Comparison of ENCODE assay signal across 17 cellular contexts in genomic region chr12:69039881-69040280, GRCh38.
DNase-seq lines count a peak whose midpoint lies in the region; ATAC-seq and TF ChIP-seq lines count a peak whose summit lies in the region.
"Had no signal": no experiment of that assay in that cellular context is flagged by ENCODE, and none has a peak within 500 bp of the region (broad histone marks: within the 10 kb centered on the region; RNA-seq: fewer than 3 reads in every experiment).

No MANE protein-coding gene starts in this region.

- ATAC-seq in left ventricle myocardium superior = peak; percentile 66
- no peak for ATAC-seq in GM21737 (IDR thresholded peaks at IDR 0.05; ENCODE audit: unreplicated experiment)
- ATAC-seq in HG02763 (IDR thresholded peaks at IDR 0.05; ENCODE audit: unreplicated experiment) = no peak

- H3K9me3 Mint-ChIP-seq in CD14-positive monocyte = peaks cover 0 to 2% (median 0%) of the 10 kb centered on the region in 7 donors
- H3K9me3 Mint-ChIP-seq: endodermal cell; T-helper 2 cell treated with Interferon-gamma antibody and Interleukin-4, amounts not matched to agents 5 μg/mL and 100 μg/mL, for 36 hours had no signal

- peak; percentile 73 for DNase-seq in CD14-positive monocyte (ENCODE audit: low spot score)
- DNase-seq in NAMALWA (ENCODE audit: low spot score) = peak; percentile 6
- peak; percentile 66 for DNase-seq in OCI-M1 (lab: John Stamatoyannopoulos, UW)
- no peak for DNase-seq in left ventricle myocardium superior
- no peak for DNase-seq in stimulated activated CD4-positive, alpha-beta T cell treated with anti-CD3 and anti-CD28 coated beads, Interleukin-12 subunit alpha, Interleukin-12 subunit beta, amount 100 ng/mL, for 4 hours
- no peak for DNase-seq in activated CD8-positive, alpha-beta memory T cell treated with anti-CD3 and anti-CD28 coated beads for 24 hours
- DNase-seq: Caco-2; central memory CD4-positive, alpha-beta T cell; endodermal cell; left cardiac atrium; NCI-H1048; NK-92 treated with Interleukin-12 subunit alpha and Interleukin-12 subunit beta, amount 100 ng/mL, for 24 hours; SHP77; stimulated activated CD4-positive, alpha-beta T cell treated with anti-CD3 and anti-CD28 coated beads, Interleukin-4, amount 100 ng/mL, for 1 hour had no signal

- peaks cover 18% of the 10 kb centered on the region for H3K4me1 Mint-ChIP-seq in CD14-positive monocyte

- intact Hi-C loops in CD14-positive monocyte (cut with micrococcal nuclease) (no loop called here), left ventricle myocardium superior (cut with micrococcal nuclease) (no loop called here)

- H3K4me3 Mint-ChIP-seq in CD14-positive monocyte = no peak overlapping the region
- H3K4me3 Mint-ChIP-seq: endodermal cell; T-helper 2 cell treated with Interferon-gamma antibody and Interleukin-4, amounts not matched to agents 5 μg/mL and 100 μg/mL, for 36 hours had no signal

- peak overlapping the region; percentile 84 to 96 (median 95) for H3K27ac Mint-ChIP-seq in CD14-positive monocyte
- H3K27ac Mint-ChIP-seq: endodermal cell; T-helper 2 cell treated with Interferon-gamma antibody and Interleukin-4, amounts not matched to agents 5 μg/mL and 100 μg/mL, for 36 hours had no signal

- TF ChIP-seq CTCF in CD14-positive monocyte (IDR thresholded peaks at IDR 0.05) = no peak

- H3K27me3 Mint-ChIP-seq in CD14-positive monocyte (ENCODE audit: low read depth in 3 of 3) = peaks cover 0 to 3% (median 2%) of the 10 kb centered on the region in 3 donors

- no peaks in the 10 kb centered on the region for H3K36me3 Mint-ChIP-seq in CD14-positive monocyte

Comparison
In these comparisons a context has a peak if more than half of its experiments do, and no peak if none do; other contexts are left out.
1. DNase-seq: peak in CD14-positive monocyte (single experiment), NAMALWA (single experiment) and OCI-M1 (single experiment); none in left ventricle myocardium superior (single experiment), stimulated activated CD4-positive, alpha-beta T cell treated with anti-CD3 and anti-CD28 coated beads, Interleukin-12 subunit alpha, Interleukin-12 subunit beta, amount 100 ng/mL, for 4 hours (single experiment) and activated CD8-positive, alpha-beta memory T cell treated with anti-CD3 and anti-CD28 coated beads for 24 hours (single experiment).